1 cellular context compared by ENCODE assay signal in the genomic region with DNA sequence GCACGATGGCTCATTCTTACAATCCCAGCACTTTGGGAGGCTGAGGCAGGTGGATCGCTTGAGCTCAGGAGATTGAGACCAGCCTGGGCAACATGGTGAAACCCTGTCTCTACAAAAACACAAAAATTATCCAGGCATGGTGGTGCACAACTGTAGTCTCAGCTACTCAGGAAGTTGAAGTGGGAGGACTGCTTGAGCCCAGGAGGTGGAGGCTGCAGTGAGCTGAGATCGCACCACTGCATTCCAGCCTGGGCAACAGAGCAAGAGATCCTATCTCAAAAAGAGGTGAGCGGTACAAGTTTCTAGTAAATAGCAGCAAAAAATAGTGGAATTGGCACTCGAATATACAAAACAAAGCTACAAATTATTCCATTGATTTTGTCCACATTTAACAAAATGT. TPM values are rescaled to one million over a fixed set of nuclear protein-coding genes. Genes with fewer than 3 reads are reported as not detected.
"Had no signal": no experiment of that assay in that cellular context is flagged by ENCODE, and none has a peak within 500 bp of the region (broad histone marks: within the 10 kb centered on the region; RNA-seq: fewer than 3 reads in every experiment).

No MANE protein-coding gene starts in this region.

RNA-seq across cellular contexts. Expression of a gene that starts 31.2 kb away (rescaled TPM):
- total RNA-seq: smooth muscle cell had no signal
- polyA plus RNA-seq: smooth muscle cell had no signal
